Comparison of ENCODE assay signal across 1 cellular context in genomic region chr2:190334479-190335224, GRCh38.
TF ChIP-seq lines count a peak whose summit lies in the region.

No MANE protein-coding gene starts in this region.

TF ChIP-seq in HepG2, 621 proteins besides CTCF, POLR2A, EP300 and RAD21 (continued from another document and continues in another):
- TF ChIP-seq ATF2 (CRISPR knock-in tag; IDR thresholded peaks at IDR 0.05) (peak; percentile 92), ZNF235 (CRISPR knock-in tag; IDR thresholded peaks at IDR 0.05; ENCODE audit: borderline replicate concordance) (no peak), NFATC3 (CRISPR knock-in tag; IDR thresholded peaks at IDR 0.05) (no peak), AHR (CRISPR knock-in tag; IDR thresholded peaks at IDR 0.05) (no peak; the same call in 1 of the 2 replicates), SUZ12 (IDR thresholded peaks at IDR 0.05; ENCODE audit: low read depth, low read length) (no peak), EEA1 (CRISPR knock-in tag; IDR thresholded peaks at IDR 0.05; ENCODE audit: borderline replicate concordance) (no peak), PTBP1 (IDR thresholded peaks at IDR 0.05; ENCODE audit: low read depth, low read length, poor library complexity, severe bottlenecking) (no peak), TOE1 (CRISPR knock-in tag; IDR thresholded peaks at IDR 0.05) (no peak; the same call in 1 of the 2 replicates), ZZZ3 (CRISPR knock-in tag; IDR thresholded peaks at IDR 0.05; ENCODE audit: borderline replicate concordance) (no peak), ZNF670 (CRISPR knock-in tag; IDR thresholded peaks at IDR 0.05; ENCODE audit: borderline replicate concordance) (no peak), ZNF331 (CRISPR knock-in tag; IDR thresholded peaks at IDR 0.05) (peak; percentile 90), GATA4 (IDR thresholded peaks at IDR 0.05; ENCODE audit: borderline replicate concordance, low read depth) (peak; percentile 95), WIZ (CRISPR knock-in tag; IDR thresholded peaks at IDR 0.05) (0 out of 2 replicates have a peak, but pooled peaks have one; percentile 27), ZSCAN12 (CRISPR knock-in tag; IDR thresholded peaks at IDR 0.05) (0 out of 2 replicates have a peak, but pooled peaks have one; percentile 38), TOPORS (CRISPR knock-in tag; IDR thresholded peaks at IDR 0.05) (peak; percentile 38; the same call in 1 of the 2 replicates), ZNF773 (CRISPR knock-in tag; IDR thresholded peaks at IDR 0.05; ENCODE audit: borderline replicate concordance) (no peak), GTF2F1 (IDR thresholded peaks at IDR 0.05; ENCODE audit: low read length) (no peak), HOXA5 (CRISPR knock-in tag; IDR thresholded peaks at IDR 0.05) (no peak), IRF2 (CRISPR knock-in tag; IDR thresholded peaks at IDR 0.05) (peak; percentile 94), ZNF335 (CRISPR knock-in tag; IDR thresholded peaks at IDR 0.05) (peak; percentile 75; the same call in 1 of the 2 replicates), ZNF3 (CRISPR knock-in tag; IDR thresholded peaks at IDR 0.05) (no peak), ZNF432 (CRISPR knock-in tag; IDR thresholded peaks at IDR 0.05; ENCODE audit: borderline replicate concordance) (no peak), CHCHD3 (CRISPR knock-in tag; IDR thresholded peaks at IDR 0.05) (no peak), ONECUT2 (CRISPR knock-in tag; IDR thresholded peaks at IDR 0.05) (no peak), GTF3A (CRISPR knock-in tag; conservative IDR thresholded peaks at IDR 0.05) (no peak), FOXP1 (IDR thresholded peaks at IDR 0.05) (no peak), FOXP1 (CRISPR knock-in tag; IDR thresholded peaks at IDR 0.05) (peak; percentile 76), ZNF660 (CRISPR knock-in tag; IDR thresholded peaks at IDR 0.05; ENCODE audit: borderline replicate concordance, low read depth) (no peak), ZNF142 (CRISPR knock-in tag; IDR thresholded peaks at IDR 0.05) (no peak), BCL3 (CRISPR knock-in tag; IDR thresholded peaks at IDR 0.05) (no peak), ZFP36 (IDR thresholded peaks at IDR 0.05; ENCODE audit: borderline replicate concordance, low read depth, low read length, partially characterized antibody) (no peak)
- TF ChIP-seq, protein P1, sequence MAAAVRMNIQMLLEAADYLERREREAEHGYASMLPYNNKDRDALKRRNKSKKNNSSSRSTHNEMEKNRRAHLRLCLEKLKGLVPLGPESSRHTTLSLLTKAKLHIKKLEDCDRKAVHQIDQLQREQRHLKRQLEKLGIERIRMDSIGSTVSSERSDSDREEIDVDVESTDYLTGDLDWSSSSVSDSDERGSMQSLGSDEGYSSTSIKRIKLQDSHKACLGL (CRISPR knock-in tag; IDR thresholded peaks at IDR 0.05): no peak
- TF ChIP-seq, protein P2, sequence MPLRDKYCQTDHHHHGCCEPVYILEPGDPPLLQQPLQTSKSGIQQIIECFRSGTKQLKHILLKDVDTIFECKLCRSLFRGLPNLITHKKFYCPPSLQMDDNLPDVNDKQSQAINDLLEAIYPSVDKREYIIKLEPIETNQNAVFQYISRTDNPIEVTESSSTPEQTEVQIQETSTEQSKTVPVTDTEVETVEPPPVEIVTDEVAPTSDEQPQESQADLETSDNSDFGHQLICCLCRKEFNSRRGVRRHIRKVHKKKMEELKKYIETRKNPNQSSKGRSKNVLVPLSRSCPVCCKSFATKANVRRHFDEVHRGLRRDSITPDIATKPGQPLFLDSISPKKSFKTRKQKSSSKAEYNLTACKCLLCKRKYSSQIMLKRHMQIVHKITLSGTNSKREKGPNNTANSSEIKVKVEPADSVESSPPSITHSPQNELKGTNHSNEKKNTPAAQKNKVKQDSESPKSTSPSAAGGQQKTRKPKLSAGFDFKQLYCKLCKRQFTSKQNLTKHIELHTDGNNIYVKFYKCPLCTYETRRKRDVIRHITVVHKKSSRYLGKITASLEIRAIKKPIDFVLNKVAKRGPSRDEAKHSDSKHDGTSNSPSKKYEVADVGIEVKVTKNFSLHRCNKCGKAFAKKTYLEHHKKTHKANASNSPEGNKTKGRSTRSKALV (CRISPR knock-in tag; IDR thresholded peaks at IDR 0.05): no peak; the same call in 1 of the 2 replicates
- TF ChIP-seq, protein P3, sequence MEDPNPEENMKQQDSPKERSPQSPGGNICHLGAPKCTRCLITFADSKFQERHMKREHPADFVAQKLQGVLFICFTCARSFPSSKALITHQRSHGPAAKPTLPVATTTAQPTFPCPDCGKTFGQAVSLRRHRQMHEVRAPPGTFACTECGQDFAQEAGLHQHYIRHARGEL (CRISPR knock-in tag; IDR thresholded peaks at IDR 0.05): no peak
- TF ChIP-seq, protein P4, sequence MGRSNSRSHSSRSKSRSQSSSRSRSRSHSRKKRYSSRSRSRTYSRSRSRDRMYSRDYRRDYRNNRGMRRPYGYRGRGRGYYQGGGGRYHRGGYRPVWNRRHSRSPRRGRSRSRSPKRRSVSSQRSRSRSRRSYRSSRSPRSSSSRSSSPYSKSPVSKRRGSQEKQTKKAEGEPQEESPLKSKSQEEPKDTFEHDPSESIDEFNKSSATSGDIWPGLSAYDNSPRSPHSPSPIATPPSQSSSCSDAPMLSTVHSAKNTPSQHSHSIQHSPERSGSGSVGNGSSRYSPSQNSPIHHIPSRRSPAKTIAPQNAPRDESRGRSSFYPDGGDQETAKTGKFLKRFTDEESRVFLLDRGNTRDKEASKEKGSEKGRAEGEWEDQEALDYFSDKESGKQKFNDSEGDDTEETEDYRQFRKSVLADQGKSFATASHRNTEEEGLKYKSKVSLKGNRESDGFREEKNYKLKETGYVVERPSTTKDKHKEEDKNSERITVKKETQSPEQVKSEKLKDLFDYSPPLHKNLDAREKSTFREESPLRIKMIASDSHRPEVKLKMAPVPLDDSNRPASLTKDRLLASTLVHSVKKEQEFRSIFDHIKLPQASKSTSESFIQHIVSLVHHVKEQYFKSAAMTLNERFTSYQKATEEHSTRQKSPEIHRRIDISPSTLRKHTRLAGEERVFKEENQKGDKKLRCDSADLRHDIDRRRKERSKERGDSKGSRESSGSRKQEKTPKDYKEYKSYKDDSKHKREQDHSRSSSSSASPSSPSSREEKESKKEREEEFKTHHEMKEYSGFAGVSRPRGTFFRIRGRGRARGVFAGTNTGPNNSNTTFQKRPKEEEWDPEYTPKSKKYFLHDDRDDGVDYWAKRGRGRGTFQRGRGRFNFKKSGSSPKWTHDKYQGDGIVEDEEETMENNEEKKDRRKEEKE (IDR thresholded peaks at IDR 0.05): no peak
- TF ChIP-seq, protein P5, sequence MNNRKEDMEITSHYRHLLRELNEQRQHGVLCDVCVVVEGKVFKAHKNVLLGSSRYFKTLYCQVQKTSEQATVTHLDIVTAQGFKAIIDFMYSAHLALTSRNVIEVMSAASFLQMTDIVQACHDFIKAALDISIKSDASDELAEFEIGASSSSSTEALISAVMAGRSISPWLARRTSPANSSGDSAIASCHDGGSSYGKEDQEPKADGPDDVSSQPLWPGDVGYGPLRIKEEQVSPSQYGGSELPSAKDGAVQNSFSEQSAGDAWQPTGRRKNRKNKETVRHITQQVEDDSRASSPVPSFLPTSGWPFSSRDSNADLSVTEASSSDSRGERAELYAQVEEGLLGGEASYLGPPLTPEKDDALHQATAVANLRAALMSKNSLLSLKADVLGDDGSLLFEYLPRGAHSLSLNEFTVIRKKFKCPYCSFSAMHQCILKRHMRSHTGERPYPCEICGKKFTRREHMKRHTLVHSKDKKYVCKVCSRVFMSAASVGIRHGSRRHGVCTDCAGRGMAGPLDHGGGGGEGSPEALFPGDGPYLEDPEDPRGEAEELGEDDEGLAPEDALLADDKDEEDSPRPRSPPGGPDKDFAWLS (CRISPR knock-in tag; IDR thresholded peaks at IDR 0.05; ENCODE audit: borderline replicate concordance): no peak
- TF ChIP-seq, protein P6, sequence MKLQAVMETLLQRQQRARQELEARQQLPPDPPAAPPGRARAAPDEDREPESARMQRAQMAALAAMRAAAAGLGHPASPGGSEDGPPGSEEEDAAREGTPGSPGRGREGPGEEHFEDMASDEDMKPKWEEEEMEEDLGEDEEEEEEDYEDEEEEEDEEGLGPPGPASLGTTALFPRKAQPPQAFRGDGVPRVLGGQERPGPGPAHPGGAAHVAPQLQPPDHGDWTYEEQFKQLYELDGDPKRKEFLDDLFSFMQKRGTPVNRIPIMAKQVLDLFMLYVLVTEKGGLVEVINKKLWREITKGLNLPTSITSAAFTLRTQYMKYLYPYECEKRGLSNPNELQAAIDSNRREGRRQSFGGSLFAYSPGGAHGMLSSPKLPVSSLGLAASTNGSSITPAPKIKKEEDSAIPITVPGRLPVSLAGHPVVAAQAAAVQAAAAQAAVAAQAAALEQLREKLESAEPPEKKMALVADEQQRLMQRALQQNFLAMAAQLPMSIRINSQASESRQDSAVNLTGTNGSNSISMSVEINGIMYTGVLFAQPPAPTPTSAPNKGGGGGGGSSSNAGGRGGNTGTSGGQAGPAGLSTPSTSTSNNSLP (IDR thresholded peaks at IDR 0.05; ENCODE audit: low read depth, low read length): peak; percentile 91
- TF ChIP-seq, protein P7, sequence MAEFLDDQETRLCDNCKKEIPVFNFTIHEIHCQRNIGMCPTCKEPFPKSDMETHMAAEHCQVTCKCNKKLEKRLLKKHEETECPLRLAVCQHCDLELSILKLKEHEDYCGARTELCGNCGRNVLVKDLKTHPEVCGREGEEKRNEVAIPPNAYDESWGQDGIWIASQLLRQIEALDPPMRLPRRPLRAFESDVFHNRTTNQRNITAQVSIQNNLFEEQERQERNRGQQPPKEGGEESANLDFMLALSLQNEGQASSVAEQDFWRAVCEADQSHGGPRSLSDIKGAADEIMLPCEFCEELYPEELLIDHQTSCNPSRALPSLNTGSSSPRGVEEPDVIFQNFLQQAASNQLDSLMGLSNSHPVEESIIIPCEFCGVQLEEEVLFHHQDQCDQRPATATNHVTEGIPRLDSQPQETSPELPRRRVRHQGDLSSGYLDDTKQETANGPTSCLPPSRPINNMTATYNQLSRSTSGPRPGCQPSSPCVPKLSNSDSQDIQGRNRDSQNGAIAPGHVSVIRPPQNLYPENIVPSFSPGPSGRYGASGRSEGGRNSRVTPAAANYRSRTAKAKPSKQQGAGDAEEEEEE (CRISPR knock-in tag; IDR thresholded peaks at IDR 0.05; ENCODE audit: borderline replicate concordance): no peak
- TF ChIP-seq, protein P8, sequence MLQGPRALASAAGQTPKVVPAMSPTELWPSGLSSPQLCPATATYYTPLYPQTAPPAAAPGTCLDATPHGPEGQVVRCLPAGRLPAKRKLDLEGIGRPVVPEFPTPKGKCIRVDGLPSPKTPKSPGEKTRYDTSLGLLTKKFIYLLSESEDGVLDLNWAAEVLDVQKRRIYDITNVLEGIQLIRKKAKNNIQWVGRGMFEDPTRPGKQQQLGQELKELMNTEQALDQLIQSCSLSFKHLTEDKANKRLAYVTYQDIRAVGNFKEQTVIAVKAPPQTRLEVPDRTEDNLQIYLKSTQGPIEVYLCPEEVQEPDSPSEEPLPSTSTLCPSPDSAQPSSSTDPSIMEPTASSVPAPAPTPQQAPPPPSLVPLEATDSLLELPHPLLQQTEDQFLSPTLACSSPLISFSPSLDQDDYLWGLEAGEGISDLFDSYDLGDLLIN (CRISPR knock-in tag; IDR thresholded peaks at IDR 0.05; ENCODE audit: borderline replicate concordance): no peak
